Comparison of ENCODE assay signal across 8 cellular contexts in the genomic region with DNA sequence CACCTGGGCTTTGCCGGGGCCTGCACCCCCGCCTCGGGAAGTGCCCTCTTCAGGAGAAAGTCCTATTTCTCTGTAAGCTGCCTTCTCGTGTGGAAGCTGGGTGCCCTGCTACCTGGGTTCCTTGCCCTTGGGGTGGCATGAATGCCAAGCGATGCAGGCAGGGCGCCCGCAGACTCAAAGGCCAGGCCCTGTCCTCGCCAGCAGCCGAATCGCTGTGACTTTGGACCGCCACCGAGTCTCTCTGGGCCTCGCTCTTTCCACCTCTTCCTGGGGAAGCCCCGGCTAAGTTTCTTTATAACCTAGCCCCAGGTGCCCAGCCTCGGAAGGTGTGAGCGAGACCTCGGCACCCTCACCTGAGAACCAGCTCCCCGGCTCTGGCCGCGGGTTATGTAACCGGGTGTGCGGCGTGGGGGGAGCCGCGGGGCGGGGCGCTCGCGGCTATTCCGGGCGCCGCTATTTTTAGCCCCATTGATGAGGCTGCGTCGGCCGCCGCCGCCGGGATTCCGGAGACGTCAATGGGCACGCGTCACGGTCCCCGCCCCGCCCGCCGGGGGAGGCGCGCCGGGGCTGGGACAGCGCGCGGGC. TPM values are rescaled to one million over a fixed set of nuclear protein-coding genes. Genes with fewer than 3 reads are reported as not detected.
DNase-seq lines count a peak whose midpoint lies in the region; ATAC-seq and TF ChIP-seq lines count a peak whose summit lies in the region.

No MANE protein-coding gene starts in this region.

- H3K79me2 ChIP-seq in neural progenitor cell (ENCODE audit: low read depth): no peaks in the 10 kb centered on the region

- H3K4me3 Mint-ChIP-seq in neural progenitor cell: peak overlapping the region; percentile 87

- no peak overlapping the region for H3K27ac ChIP-seq in neural progenitor cell
- H3K27ac ChIP-seq in substantia nigra (ENCODE audit: low read depth, low read length, poor library complexity, severe bottlenecking): peak overlapping the region; percentile 35

- no peaks in the 10 kb centered on the region for H3K9me3 Mint-ChIP-seq in neural progenitor cell

- peak overlapping the region; percentile 79 for H3K4me2 ChIP-seq in neural progenitor cell

- peaks cover 31% of the 10 kb centered on the region for H3F3A ChIP-seq in neural progenitor cell (ENCODE audit: low read depth)

- H2AFZ ChIP-seq in neural progenitor cell (replicated peaks): peak overlapping the region; percentile 81

- no peaks in the 10 kb centered on the region for H3K36me3 ChIP-seq in neural progenitor cell

- no peak for TF ChIP-seq CTCF in neural progenitor cell (IDR thresholded peaks at IDR 0.05)

- ATAC-seq in GM18861 (IDR thresholded peaks at IDR 0.05; ENCODE audit: unreplicated experiment) (peak; percentile 32), HG03521 (IDR thresholded peaks at IDR 0.05; ENCODE audit: unreplicated experiment) (peak; percentile 38)

- H3K4me3 ChIP-seq in neural progenitor cell: peak overlapping the region; percentile 54

- no peaks in the 10 kb centered on the region for H3K9me3 ChIP-seq in neural progenitor cell (ENCODE audit: low read depth)

- peaks cover 40% of the 10 kb centered on the region for H3K4me1 Mint-ChIP-seq in neural progenitor cell

- no peaks in the 10 kb centered on the region for H3K36me3 Mint-ChIP-seq in neural progenitor cell

- peaks cover 37% of the 10 kb centered on the region for H4K20me1 ChIP-seq in neural progenitor cell (ENCODE audit: low read depth)

- no peak overlapping the region for H3K27ac Mint-ChIP-seq in neural progenitor cell

- peaks cover 31% of the 10 kb centered on the region for H3K27me3 Mint-ChIP-seq in neural progenitor cell (ENCODE audit: insufficient read depth, low read depth)

- H3K9ac ChIP-seq in neural progenitor cell: no peak overlapping the region

- peaks cover 60% of the 10 kb centered on the region for H3K27me3 ChIP-seq in neural progenitor cell

- peaks cover 10% of the 10 kb centered on the region for H3K4me1 ChIP-seq in neural progenitor cell

- peak; percentile 87 for DNase-seq in 8988T
- DNase-seq in RKO (ENCODE audit: low spot score): peak; percentile 77
- peak; percentile 41 to 78 (median 65) for DNase-seq in activated naive CD4-positive, alpha-beta T cell (lab: John Stamatoyannopoulos, UW)
- peak; percentile 50 for DNase-seq in foreskin melanocyte
- peak; percentile 92 for DNase-seq in neural progenitor cell (ENCODE audit: low spot score)
- peak in 42 of 49 donors; percentile 10 to 97 (median 69) for DNase-seq in substantia nigra (lab: John Stamatoyannopoulos, UW)

RNA-seq across cellular contexts. Expression of gene NR4A1, which starts 14.6 kb away (rescaled TPM):
- 8.2 and 13.0 TPM in 2 replicates for total RNA-seq in neural progenitor cell (ENCODE audit: low replicate concordance)

RNA-seq across cellular contexts. Expression of gene TAMALIN, which starts 29.9 kb away (rescaled TPM):
- total RNA-seq in neural progenitor cell (ENCODE audit: low replicate concordance): 1.1 and 7.4 TPM in 2 replicates

RNA-seq across cellular contexts. Expression of gene ATG101, which starts 33.1 kb away (rescaled TPM):
- total RNA-seq in neural progenitor cell (ENCODE audit: low replicate concordance): 19.8 and 33.7 TPM in 2 replicates

RNA-seq across cellular contexts. Expression of gene SMIM41, which starts 42.8 kb away (rescaled TPM):
- not detected in 2 replicates for total RNA-seq in neural progenitor cell (ENCODE audit: low replicate concordance)
